In genomic region chr11:68011046-68011943, GRCh38 we compare ENCODE assay signal across 1 cellular context.
TF ChIP-seq lines count a peak whose summit lies in the region.

No MANE protein-coding gene starts in this region.

TF ChIP-seq in K562, 482 proteins besides CTCF, POLR2A, EP300 and RAD21 (continued from another document and continues in another):
- TF ChIP-seq TGIF2 (CRISPR knock-in tag; IDR thresholded peaks at IDR 0.05) (no peak), RFX7 (CRISPR knock-in tag; IDR thresholded peaks at IDR 0.05) (no peak), BCL6 (CRISPR knock-in tag; IDR thresholded peaks at IDR 0.05) (0 out of 2 replicates have a peak, but pooled peaks have one; percentile 67), CREB3 (tag; conservative IDR thresholded peaks at IDR 0.05; ENCODE audit: low read depth) (peak; percentile 67; the same call in 1 of the 2 replicates), CEBPB (tag; IDR thresholded peaks at IDR 0.05) (no peak), ZNF395 (CRISPR knock-in tag; IDR thresholded peaks at IDR 0.05) (peak; percentile 82), ATF4 (CRISPR knock-in tag; IDR thresholded peaks at IDR 0.05) (peak; percentile 28; the same call in 1 of the 2 replicates), RBM14 (IDR thresholded peaks at IDR 0.05; ENCODE audit: borderline replicate concordance, insufficient read depth, low read depth, low read length) (no peak), ATF7 (IDR thresholded peaks at IDR 0.05) (no peak), NUFIP1 (IDR thresholded peaks at IDR 0.05; ENCODE audit: partially characterized antibody) (no peak), SRSF9 (IDR thresholded peaks at IDR 0.05; ENCODE audit: borderline replicate concordance, low read depth, low read length) (no peak), ZNF583 (CRISPR knock-in tag; IDR thresholded peaks at IDR 0.05) (peak; percentile 92), PTTG1 (tag; IDR thresholded peaks at IDR 0.05; ENCODE audit: low read depth) (peak; percentile 87), AFF4 (CRISPR knock-in tag; IDR thresholded peaks at IDR 0.05) (no peak), GATA2 (CRISPR knock-in tag; IDR thresholded peaks at IDR 0.05) (no peak), DIDO1 (tag; IDR thresholded peaks at IDR 0.05; ENCODE audit: low read depth) (no peak), SP2 (IDR thresholded peaks at IDR 0.05; ENCODE audit: extremely low read depth, low read depth, low read length, poor library complexity, severe bottlenecking) (no peak), SMARCA4 (IDR thresholded peaks at IDR 0.05) (no peak), ARID1B (IDR thresholded peaks at IDR 0.05) (no peak), MAX (CRISPR knock-in tag; IDR thresholded peaks at IDR 0.05) (no peak), GTF2E2 (tag; IDR thresholded peaks at IDR 0.05) (no peak), TAF9B (IDR thresholded peaks at IDR 0.05; ENCODE audit: partially characterized antibody) (no peak), KLF1 (tag; IDR thresholded peaks at IDR 0.05) (no peak), ZNF707 (CRISPR knock-in tag; conservative IDR thresholded peaks at IDR 0.05) (no peak), MBD2 (IDR thresholded peaks at IDR 0.05; ENCODE audit: borderline replicate concordance, low read depth) (no peak), ZKSCAN3 (CRISPR knock-in tag; IDR thresholded peaks at IDR 0.05) (no peak), CREB1 (IDR thresholded peaks at IDR 0.05) (no peak), CREB1 (CRISPR knock-in tag; IDR thresholded peaks at IDR 0.05) (no peak), CBFB (CRISPR knock-in tag; IDR thresholded peaks at IDR 0.05) (no peak), ZSCAN29 (IDR thresholded peaks at IDR 0.05) (no peak), BRCA1 (IDR thresholded peaks at IDR 0.05) (no peak), BRCA1 (CRISPR knock-in tag; IDR thresholded peaks at IDR 0.05) (no peak), ZNF584 (CRISPR knock-in tag; IDR thresholded peaks at IDR 0.05; ENCODE audit: low read depth) (0 out of 2 replicates have a peak, but pooled peaks have one; percentile 60), CBFA2T3 (IDR thresholded peaks at IDR 0.05) (no peak), ZNF318 (IDR thresholded peaks at IDR 0.05; ENCODE audit: borderline replicate concordance in 1 of 2, low read depth in 1 of 2) (no peak), DEAF1 (CRISPR knock-in tag; IDR thresholded peaks at IDR 0.05) (no peak), SAP30 (IDR thresholded peaks at IDR 0.05; ENCODE audit: borderline replicate concordance, insufficient read depth, low read depth, low read length, poor library complexity, severe bottlenecking) (no peak), BACH1 (tag; IDR thresholded peaks at IDR 0.05) (no peak; the same call in 1 of the 2 replicates), VEZF1 (CRISPR knock-in tag; IDR thresholded peaks at IDR 0.05) (no peak), MAFF (IDR thresholded peaks at IDR 0.05; ENCODE audit: low read length) (no peak), DMBX1 (CRISPR knock-in tag; IDR thresholded peaks at IDR 0.05; ENCODE audit: borderline replicate concordance) (peak; percentile 87), ARID2 (IDR thresholded peaks at IDR 0.05) (no peak), ZNF24 (IDR thresholded peaks at IDR 0.05) (no peak), MCM5 (IDR thresholded peaks at IDR 0.05; ENCODE audit: low read depth) (no peak), ZNF431 (CRISPR knock-in tag; IDR thresholded peaks at IDR 0.05) (no peak), TFE3 (CRISPR knock-in tag; IDR thresholded peaks at IDR 0.05) (no peak), CBX3 (IDR thresholded peaks at IDR 0.05; ENCODE audit: borderline replicate concordance in 1 of 2, low read length in 2 of 2) (no peak), SIRT6 (IDR thresholded peaks at IDR 0.05; ENCODE audit: low read depth, low read length) (no peak)
